Comparison of ENCODE assay signal across 2 cellular contexts in the genomic region with DNA sequence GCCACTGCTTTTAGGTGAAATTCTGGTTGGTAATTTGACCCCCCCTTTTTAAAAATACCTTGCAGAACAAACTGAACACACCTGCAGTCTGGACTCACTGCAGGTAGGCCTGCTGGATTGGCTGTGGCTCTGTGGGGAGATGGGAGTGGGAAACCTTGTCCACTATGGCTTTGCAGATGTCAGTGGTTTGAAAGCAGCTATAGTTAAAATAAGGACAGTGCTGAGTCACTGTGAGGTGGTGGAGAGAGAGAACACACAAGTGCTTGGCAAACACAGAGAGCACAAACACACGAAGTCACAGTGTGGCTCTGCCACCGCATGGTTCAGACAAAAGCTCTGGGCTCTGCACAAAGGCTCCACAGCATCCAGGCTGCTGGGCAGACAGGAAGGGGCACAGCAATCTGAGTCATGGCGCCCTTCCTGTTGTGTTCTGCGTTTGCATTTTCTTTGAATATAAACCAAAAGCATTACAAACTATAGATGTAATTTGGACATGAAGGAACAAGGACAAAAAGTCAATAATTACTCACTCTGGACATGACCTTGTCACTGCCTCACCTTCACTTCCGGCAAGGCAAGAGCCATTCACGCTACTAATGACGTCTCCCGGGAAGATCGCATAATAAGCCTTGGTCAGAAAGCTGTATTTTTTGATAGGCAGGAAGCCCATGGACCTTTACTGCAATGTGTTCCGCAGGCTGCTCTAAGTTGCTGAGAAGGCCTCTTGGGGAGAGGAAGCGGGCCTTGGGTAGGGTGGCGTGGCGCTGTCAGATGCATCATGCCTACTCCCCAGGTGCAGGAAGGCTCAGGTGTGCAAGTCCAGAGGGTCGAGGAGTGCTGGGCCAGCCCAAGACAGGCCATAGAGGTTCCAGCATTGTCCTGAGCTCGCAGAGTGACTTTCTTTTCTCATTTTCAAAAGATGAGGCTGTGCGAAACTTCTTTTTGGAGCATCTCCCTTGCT.
TF ChIP-seq lines count a peak whose summit lies in the region.

No MANE protein-coding gene starts in this region.

TF ChIP-seq in K562, 482 proteins besides CTCF, POLR2A, EP300 and RAD21 (continued from another document and continues in another):
- TF ChIP-seq, protein P1, sequence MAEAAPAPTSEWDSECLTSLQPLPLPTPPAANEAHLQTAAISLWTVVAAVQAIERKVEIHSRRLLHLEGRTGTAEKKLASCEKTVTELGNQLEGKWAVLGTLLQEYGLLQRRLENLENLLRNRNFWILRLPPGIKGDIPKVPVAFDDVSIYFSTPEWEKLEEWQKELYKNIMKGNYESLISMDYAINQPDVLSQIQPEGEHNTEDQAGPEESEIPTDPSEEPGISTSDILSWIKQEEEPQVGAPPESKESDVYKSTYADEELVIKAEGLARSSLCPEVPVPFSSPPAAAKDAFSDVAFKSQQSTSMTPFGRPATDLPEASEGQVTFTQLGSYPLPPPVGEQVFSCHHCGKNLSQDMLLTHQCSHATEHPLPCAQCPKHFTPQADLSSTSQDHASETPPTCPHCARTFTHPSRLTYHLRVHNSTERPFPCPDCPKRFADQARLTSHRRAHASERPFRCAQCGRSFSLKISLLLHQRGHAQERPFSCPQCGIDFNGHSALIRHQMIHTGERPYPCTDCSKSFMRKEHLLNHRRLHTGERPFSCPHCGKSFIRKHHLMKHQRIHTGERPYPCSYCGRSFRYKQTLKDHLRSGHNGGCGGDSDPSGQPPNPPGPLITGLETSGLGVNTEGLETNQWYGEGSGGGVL (CRISPR knock-in tag; IDR thresholded peaks at IDR 0.05): no peak
- TF ChIP-seq OTX1 (CRISPR knock-in tag; IDR thresholded peaks at IDR 0.05): no peak
- TF ChIP-seq CXXC5 (CRISPR knock-in tag; IDR thresholded peaks at IDR 0.05): 0 out of 2 replicates have a peak, but pooled peaks have one; percentile 10
- no peak for TF ChIP-seq FOXJ3 (CRISPR knock-in tag; IDR thresholded peaks at IDR 0.05)
- no peak for TF ChIP-seq CBX8 (IDR thresholded peaks at IDR 0.05; ENCODE audit: borderline replicate concordance, extremely low read depth, low read depth, low read length, poor library complexity, severe bottlenecking)
- TF ChIP-seq NEUROD1 (IDR thresholded peaks at IDR 0.05; ENCODE audit: borderline replicate concordance, low read depth, low read length, partially characterized antibody): no peak
- no peak for TF ChIP-seq ZNF780A (CRISPR knock-in tag; IDR thresholded peaks at IDR 0.05)
- TF ChIP-seq CREM (IDR thresholded peaks at IDR 0.05; ENCODE audit: low read depth): no peak
- TF ChIP-seq SMAD1 (IDR thresholded peaks at IDR 0.05; ENCODE audit: low read depth, low read length, partially characterized antibody): no peak
- TF ChIP-seq TOE1 (IDR thresholded peaks at IDR 0.05; ENCODE audit: borderline replicate concordance): 0 out of 2 replicates have a peak, but pooled peaks have one; percentile 5
- TF ChIP-seq TOE1 (CRISPR knock-in tag; IDR thresholded peaks at IDR 0.05; ENCODE audit: borderline replicate concordance, low read depth): no peak
- TF ChIP-seq GABPB1 (CRISPR knock-in tag; IDR thresholded peaks at IDR 0.05): no peak; the same call in 1 of the 2 replicates
- TF ChIP-seq SMAD3 (CRISPR knock-in tag; conservative IDR thresholded peaks at IDR 0.05): 0 out of 2 replicates have a peak, but pooled peaks have one; percentile 26
- TF ChIP-seq NCOA4 (IDR thresholded peaks at IDR 0.05; ENCODE audit: partially characterized antibody): no peak
- TF ChIP-seq ZNF507 (tag; conservative IDR thresholded peaks at IDR 0.05): no peak
- no peak for TF ChIP-seq ZNF551 (CRISPR knock-in tag; IDR thresholded peaks at IDR 0.05)
- no peak for TF ChIP-seq HMG20A (CRISPR knock-in tag; conservative IDR thresholded peaks at IDR 0.05)
- 0 out of 2 replicates have a peak, but pooled peaks have one; percentile 45 for TF ChIP-seq ZNF76 (CRISPR knock-in tag; IDR thresholded peaks at IDR 0.05; ENCODE audit: borderline replicate concordance)
- TF ChIP-seq TFAM (CRISPR knock-in tag; conservative IDR thresholded peaks at IDR 0.05): no peak
- no peak for TF ChIP-seq ZNF445 (CRISPR knock-in tag; IDR thresholded peaks at IDR 0.05; ENCODE audit: low read depth)
- no peak for TF ChIP-seq CBX3 (IDR thresholded peaks at IDR 0.05; ENCODE audit: borderline replicate concordance in 1 of 2, low read length in 2 of 2)
- peak; percentile 53; the same call in 1 of the 2 replicates for TF ChIP-seq MEF2D (tag; conservative IDR thresholded peaks at IDR 0.05; ENCODE audit: low read depth)
- TF ChIP-seq EHMT2 (IDR thresholded peaks at IDR 0.05): no peak
- no peak for TF ChIP-seq EGR1 (conservative IDR thresholded peaks at IDR 0.05)
- 0 out of 2 replicates have a peak, but pooled peaks have one; percentile 27 for TF ChIP-seq PYGO2 (tag; IDR thresholded peaks at IDR 0.05)
- 0 out of 2 replicates have a peak, but pooled peaks have one; percentile 23 for TF ChIP-seq SMAD4 (CRISPR knock-in tag; conservative IDR thresholded peaks at IDR 0.05)
- TF ChIP-seq ZNF41 (CRISPR knock-in tag; conservative IDR thresholded peaks at IDR 0.05): peak; percentile 58; the same call in 1 of the 2 replicates
- TF ChIP-seq ESRRA (IDR thresholded peaks at IDR 0.05; ENCODE audit: borderline replicate concordance, low read depth): no peak
- TF ChIP-seq, protein P2, sequence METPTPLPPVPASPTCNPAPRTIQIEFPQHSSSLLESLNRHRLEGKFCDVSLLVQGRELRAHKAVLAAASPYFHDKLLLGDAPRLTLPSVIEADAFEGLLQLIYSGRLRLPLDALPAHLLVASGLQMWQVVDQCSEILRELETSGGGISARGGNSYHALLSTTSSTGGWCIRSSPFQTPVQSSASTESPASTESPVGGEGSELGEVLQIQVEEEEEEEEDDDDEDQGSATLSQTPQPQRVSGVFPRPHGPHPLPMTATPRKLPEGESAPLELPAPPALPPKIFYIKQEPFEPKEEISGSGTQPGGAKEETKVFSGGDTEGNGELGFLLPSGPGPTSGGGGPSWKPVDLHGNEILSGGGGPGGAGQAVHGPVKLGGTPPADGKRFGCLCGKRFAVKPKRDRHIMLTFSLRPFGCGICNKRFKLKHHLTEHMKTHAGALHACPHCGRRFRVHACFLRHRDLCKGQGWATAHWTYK (CRISPR knock-in tag; IDR thresholded peaks at IDR 0.05): 0 out of 2 replicates have a peak, but pooled peaks have one; percentile 62
- no peak for TF ChIP-seq SIN3A (IDR thresholded peaks at IDR 0.05; ENCODE audit: borderline replicate concordance in 2 of 2, control insufficient read depth in 1 of 2, low read depth in 2 of 2, low read length in 2 of 2)
- TF ChIP-seq POLR2AphosphoS2 (IDR thresholded peaks at IDR 0.05; ENCODE audit: low read length): no peak
- no peak for TF ChIP-seq SRSF1 (IDR thresholded peaks at IDR 0.05; ENCODE audit: low read depth, low read length)
- TF ChIP-seq ZNF143 (CRISPR knock-in tag; IDR thresholded peaks at IDR 0.05): peak; percentile 11; the same call in 1 of the 2 replicates
- TF ChIP-seq ZNF316 (IDR thresholded peaks at IDR 0.05): peak; percentile 60
- no peak for TF ChIP-seq ZNF778 (CRISPR knock-in tag; IDR thresholded peaks at IDR 0.05)
- TF ChIP-seq PHF21A (IDR thresholded peaks at IDR 0.05; ENCODE audit: borderline replicate concordance, low read depth): no peak
- TF ChIP-seq ZNF217 (CRISPR knock-in tag; IDR thresholded peaks at IDR 0.05): no peak
- peak; percentile 29; the same call in 1 of the 2 replicates for TF ChIP-seq MAFK (IDR thresholded peaks at IDR 0.05; ENCODE audit: low read length)
- peak; percentile 62 for TF ChIP-seq BACH1 (tag; IDR thresholded peaks at IDR 0.05)
- no peak for TF ChIP-seq FOXK1 (CRISPR knock-in tag; IDR thresholded peaks at IDR 0.05; ENCODE audit: borderline replicate concordance)

TF ChIP-seq in liver, 16 proteins besides CTCF, POLR2A, EP300 and RAD21 (continued from another document):
- TF ChIP-seq GABPA (IDR thresholded peaks at IDR 0.05 in 1 of 2, conservative IDR thresholded peaks at IDR 0.05 in 1 of 2): no peak
- no peak for TF ChIP-seq NR2F2 (IDR thresholded peaks at IDR 0.05)
TF ChIP-seq in liver: peak in this region for 7.
